Comparison of ENCODE assay signal across 16 cellular contexts in the genomic region with DNA sequence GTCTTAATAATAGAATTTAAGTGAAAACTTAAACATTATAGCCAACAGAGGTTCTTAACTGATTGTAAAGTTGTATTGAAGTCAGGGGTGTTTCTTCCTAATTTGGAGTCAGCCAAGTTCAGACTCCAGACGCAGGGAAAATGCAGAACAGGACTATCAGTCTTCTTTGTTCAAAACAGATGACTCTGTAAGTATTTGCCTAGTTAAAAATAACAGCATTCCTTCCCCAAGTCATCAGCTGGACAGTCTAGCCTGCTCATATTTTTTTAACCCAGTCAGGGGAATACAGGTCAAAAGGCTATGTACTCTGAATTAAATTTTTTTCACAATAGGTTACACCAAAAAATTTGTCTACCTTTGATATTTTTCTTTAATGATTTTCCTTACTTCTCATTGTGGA.
DNase-seq lines count a peak whose midpoint lies in the region; ATAC-seq and TF ChIP-seq lines count a peak whose summit lies in the region.
"Had no signal": no experiment of that assay in that cellular context is flagged by ENCODE, and none has a peak within 500 bp of the region (broad histone marks: within the 10 kb centered on the region; RNA-seq: fewer than 3 reads in every experiment).

No MANE protein-coding gene starts in this region.

- no peak overlapping the region for H2AFZ ChIP-seq in fibroblast of lung (ENCODE audit: low read length)

- H3K27me3 ChIP-seq in fibroblast of lung (ENCODE audit: control insufficient read depth, insufficient read depth, low read length) (no peaks in the 10 kb centered on the region), right lobe of liver (no peaks in the 10 kb centered on the region), transverse colon (no peaks in the 10 kb centered on the region), gastrocnemius medialis (no peaks in the 10 kb centered on the region)
- H3K27me3 ChIP-seq: upper lobe of right lung had no signal

- TF ChIP-seq EP300 in transverse colon (IDR thresholded peaks at IDR 0.05; ENCODE audit: low read depth): no peak

- H3K4me1 ChIP-seq in fibroblast of lung (ENCODE audit: control insufficient read depth, extremely low read depth, insufficient read depth, low read length): no peaks in the 10 kb centered on the region
- H3K4me1 ChIP-seq in right lobe of liver: peaks cover 0 to 7% (median 2%) of the 10 kb centered on the region in 4 donors
- peaks cover 0 to 14% (median 2%) of the 10 kb centered on the region in 4 donors for H3K4me1 ChIP-seq in transverse colon
- no peaks in the 10 kb centered on the region for H3K4me1 ChIP-seq in gastrocnemius medialis
- H3K4me1 ChIP-seq: upper lobe of right lung had no signal

- H3K36me3 ChIP-seq in fibroblast of lung (ENCODE audit: control insufficient read depth, insufficient read depth, low read length) (no peaks in the 10 kb centered on the region), right lobe of liver (no peaks in the 10 kb centered on the region), transverse colon (no peaks in the 10 kb centered on the region), gastrocnemius medialis (no peaks in the 10 kb centered on the region)
- H3K36me3 ChIP-seq: upper lobe of right lung had no signal

- H3K4me3 ChIP-seq in fibroblast of lung (replicated peaks in 1 of 4; ENCODE audit: control extremely low read depth in 1 of 4, insufficient read depth in 1 of 4, low read depth in 3 of 4, low read length in 4 of 4) (no peak overlapping the region), right lobe of liver (no peak overlapping the region), transverse colon (no peak overlapping the region), gastrocnemius medialis (no peak overlapping the region)
- H3K4me3 ChIP-seq: upper lobe of right lung had no signal

- ATAC-seq in Right ventricle myocardium inferior (peak; percentile 35), right lobe of liver (peak; percentile 28 to 47 (median 39)), HG02588 (IDR thresholded peaks at IDR 0.05; ENCODE audit: unreplicated experiment) (no peak), HG02981 (IDR thresholded peaks at IDR 0.05; ENCODE audit: unreplicated experiment) (no peak), gastrocnemius medialis (no peak)
- ATAC-seq: natural killer cell treated with Interleukin-12 subunit alpha and Interleukin-12 subunit beta and Interleukin-15 and Interleukin-18, amount 100 ng/mL, for 72 hours; upper lobe of right lung had no signal

- in situ Hi-C loops in transverse colon (cut with MboI; ENCODE audit: low pct_ligation_motif_present in 1 of 4, low pct_unique_long_range_greater_than_20kb in 1 of 4, low sequenced_read_pairs in 3 of 4) (loop anchor here (10.0 to 25.0 kb wide), 4 partner anchors 70 to 240 kb away; partner anchors contain the start of gene DCLK2 (in 1 of the 4)), gastrocnemius medialis (cut with MboI; ENCODE audit: low sequenced_read_pairs in 4 of 4) (loop anchor here (10.0 to 25.0 kb wide), 3 partner anchors 208 to 240 kb away; no protein-coding TSS in a partner anchor)

- DNase-seq in Right ventricle myocardium inferior (ENCODE audit: missing footprints) (no peak), cardiac septum (ENCODE audit: low spot score) (no peak), fibroblast of lung (ENCODE audit: low read depth in 2 of 2) (peak; percentile 43 to 90), right lobe of liver (no peak), transverse colon (no peak), gastrocnemius medialis (no peak)
- DNase-seq: 8988T, activated T-cell treated with anti-CD3 and anti-CD28 coated beads for 4 hours, endodermal cell, KG1, NCI-H2029 treated with DMSO at 0.1 percent for 48 hours, upper lobe of right lung had no signal

- TF ChIP-seq CTCF in fibroblast of lung (conservative IDR thresholded peaks at IDR 0.05 in 1 of 2, IDR thresholded peaks at IDR 0.05 in 1 of 2; ENCODE audit: low read depth in 1 of 2, low read length in 2 of 2): no peak
- no peak for TF ChIP-seq CTCF in right lobe of liver (IDR thresholded peaks at IDR 0.05)
- no peak for TF ChIP-seq CTCF in transverse colon (IDR thresholded peaks at IDR 0.05)
- no peak for TF ChIP-seq CTCF in gastrocnemius medialis (IDR thresholded peaks at IDR 0.05 in 4 of 5, conservative IDR thresholded peaks at IDR 0.05 in 1 of 5)

- H4K20me1 ChIP-seq in fibroblast of lung (ENCODE audit: control insufficient read depth, extremely low read depth, insufficient read depth, low read length): no peaks in the 10 kb centered on the region

- WGBS in right lobe of liver (ENCODE audit: insufficient coverage, low coverage, low lambda C conversion rate, missing lambda C conversion rate): 50% methylated on average over 1 of the region's 1 CpG
- WGBS in transverse colon (ENCODE audit: low coverage in 1 of 2), 2 donors: 26 to 29% methylated on average over 1 of the region's 1 CpG

- no peak overlapping the region for H3K4me2 ChIP-seq in fibroblast of lung (ENCODE audit: extremely low read depth, insufficient read depth, low read length)

- no peak overlapping the region for H3K9ac ChIP-seq in fibroblast of lung (ENCODE audit: insufficient read depth, low read length)

- intact Hi-C loops in Right ventricle myocardium inferior (cut with DNase I): no loop called here
- intact Hi-C loops in cardiac septum (cut with DNase I): loop anchor here (10.0 kb wide), 1 partner anchor 860 kb away; no protein-coding TSS in a partner anchor
- intact Hi-C loops in right lobe of liver (cut with DNase I): loop anchor here in 1 of 2 donors (10.0 kb wide), 1 partner anchor 200 kb away; no protein-coding TSS in a partner anchor
- intact Hi-C loops in transverse colon (cut with DNase I; ENCODE audit: low total_unique reads): loop anchor here (10.0 kb wide), 1 partner anchor 210 kb away; no protein-coding TSS in a partner anchor
- intact Hi-C loops in gastrocnemius medialis (cut with DNase I; ENCODE audit: low total_unique reads): no loop called here

- H3K79me2 ChIP-seq in fibroblast of lung (ENCODE audit: control insufficient read depth, insufficient read depth, low read length): no peaks in the 10 kb centered on the region

- TF ChIP-seq POLR2A in right lobe of liver (IDR thresholded peaks at IDR 0.05) (no peak), transverse colon (IDR thresholded peaks at IDR 0.05) (no peak), gastrocnemius medialis (IDR thresholded peaks at IDR 0.05) (no peak)

- H3K9me3 ChIP-seq in fibroblast of lung (ENCODE audit: control insufficient read depth, insufficient read depth, low read depth, low read length): no peaks in the 10 kb centered on the region
- no peaks in the 10 kb centered on the region for H3K9me3 ChIP-seq in right lobe of liver
- no peaks in the 10 kb centered on the region for H3K9me3 ChIP-seq in transverse colon
- H3K9me3 ChIP-seq in gastrocnemius medialis: no peaks in the 10 kb centered on the region
- H3K9me3 ChIP-seq: upper lobe of right lung had no signal

- H3K27ac ChIP-seq in fibroblast of lung (ENCODE audit: insufficient read depth, low read length): no peak overlapping the region
- H3K27ac ChIP-seq in right lobe of liver: no peak overlapping the region
- peak overlapping the region; percentile 11 to 64 (median 50) for H3K27ac ChIP-seq in transverse colon
- no peak overlapping the region for H3K27ac ChIP-seq in gastrocnemius medialis
- H3K27ac ChIP-seq: upper lobe of right lung, VCaP had no signal

Comparison
In these comparisons a context has a peak if more than half of its experiments do, and no peak if none do; other contexts are left out.
1. intact Hi-C loops: an anchor here in cardiac septum (10.0 kb wide) and transverse colon (10.0 kb wide); none called in Right ventricle myocardium inferior and gastrocnemius medialis.
2. ATAC-seq: peak in Right ventricle myocardium inferior (single experiment) and right lobe of liver (4 of 4); none in HG02588 (single experiment), HG02981 (single experiment) and gastrocnemius medialis (0 of 2).
3. DNase-seq: peak in fibroblast of lung (2 of 2); none in Right ventricle myocardium inferior (single experiment), cardiac septum (single experiment), right lobe of liver (0 of 3), transverse colon (single experiment) and gastrocnemius medialis (0 of 2).
4. H3K27ac ChIP-seq: peak in transverse colon (4 of 4); none in fibroblast of lung (single experiment), right lobe of liver (0 of 3) and gastrocnemius medialis (0 of 4).